In genomic region chr10:100006241-100006886, GRCh38 we compare ENCODE assay signal across 8 cellular contexts. TPM values are rescaled to one million over a fixed set of nuclear protein-coding genes. Genes with fewer than 3 reads are reported as not detected.
A peak's percentile ranks its signal among the peaks of the same experiment; 100 is the strongest.
DNase-seq lines count a peak whose midpoint lies in the region; ATAC-seq and TF ChIP-seq lines count a peak whose summit lies in the region.

No MANE protein-coding gene starts in this region.

- H3K36me3 ChIP-seq in gastroesophageal sphincter (no peaks in the 10 kb centered on the region), HAP-1 (replicated peaks) (no peaks in the 10 kb centered on the region)
- H3K36me3 ChIP-seq in effector memory CD4-positive, alpha-beta T cell (ENCODE audit: control insufficient read depth, insufficient read depth, low read length): no peaks in the 10 kb centered on the region

- H3K27ac ChIP-seq in gastroesophageal sphincter: peak overlapping the region; percentile 76 to 94 (median 90)
- no peak overlapping the region for H3K27ac ChIP-seq in effector memory CD4-positive, alpha-beta T cell (ENCODE audit: insufficient read depth, low read length, poor library complexity, severe bottlenecking)

- peaks cover 56% of the 10 kb centered on the region for H3K4me1 Mint-ChIP-seq in stimulated activated naive CD8-positive, alpha-beta T cell treated with anti-CD3 and anti-CD28 coated beads, Interleukin-15, Interleukin-2, amounts not matched to agents 100 ng/mL and 50 ng/mL, for 24 hours (ENCODE audit: low read depth)

- no peaks in the 10 kb centered on the region for H3K9me3 Mint-ChIP-seq in stimulated activated naive CD8-positive, alpha-beta T cell treated with anti-CD3 and anti-CD28 coated beads, Interleukin-15, Interleukin-2, amounts not matched to agents 100 ng/mL and 50 ng/mL, for 24 hours

- WGBS in gastroesophageal sphincter (ENCODE audit: low coverage in 1 of 2), 2 donors: 8 to 21% methylated on average over 1 to 4 of the region's 4 CpGs

- H3K4me3 Mint-ChIP-seq in stimulated activated naive CD8-positive, alpha-beta T cell treated with anti-CD3 and anti-CD28 coated beads, Interleukin-15, Interleukin-2, amounts not matched to agents 100 ng/mL and 50 ng/mL, for 24 hours: peak overlapping the region; percentile 52

- no peak overlapping the region for H3K4me3 ChIP-seq in gastroesophageal sphincter
- no peak overlapping the region for H3K4me3 ChIP-seq in effector memory CD4-positive, alpha-beta T cell (ENCODE audit: insufficient read depth, low read depth, low read length, poor library complexity, severe bottlenecking)
- H3K4me3 ChIP-seq in HAP-1: no peak overlapping the region

- no peak for TF ChIP-seq POLR2A in gastroesophageal sphincter (IDR thresholded peaks at IDR 0.05)

- H3K27me3 ChIP-seq in gastroesophageal sphincter: no peaks in the 10 kb centered on the region
- no peaks in the 10 kb centered on the region for H3K27me3 ChIP-seq in effector memory CD4-positive, alpha-beta T cell (replicated peaks; ENCODE audit: control insufficient read depth, insufficient read depth, low read length, poor library complexity, severe bottlenecking)
- no peaks in the 10 kb centered on the region for H3K27me3 ChIP-seq in HAP-1 (ENCODE audit: low read depth)

- TF ChIP-seq EP300 in gastroesophageal sphincter (IDR thresholded peaks at IDR 0.05): no peak

- DNase-seq in 8988T (peak; percentile 58), GM13977 (ENCODE audit: low spot score) (peak; percentile 74), SW 1271 (lab: John Stamatoyannopoulos, UW) (peak; percentile 56 to 89), GOT3 (lab: John Stamatoyannopoulos, UW) (no peak), HAP-1 (ENCODE audit: low spot score in 2 of 2) (no peak)
- no peak for DNase-seq in effector memory CD4-positive, alpha-beta T cell

- no peaks in the 10 kb centered on the region for H3K36me3 Mint-ChIP-seq in stimulated activated naive CD8-positive, alpha-beta T cell treated with anti-CD3 and anti-CD28 coated beads, Interleukin-15, Interleukin-2, amounts not matched to agents 100 ng/mL and 50 ng/mL, for 24 hours (ENCODE audit: low read depth)

- no peaks in the 10 kb centered on the region for H3K9me3 ChIP-seq in gastroesophageal sphincter
- H3K9me3 ChIP-seq in effector memory CD4-positive, alpha-beta T cell (ENCODE audit: control insufficient read depth, low read length): no peaks in the 10 kb centered on the region
- H3K9me3 ChIP-seq in HAP-1: no peaks in the 10 kb centered on the region; the same call in 1 of the 2 replicates

- peaks cover 4% of the 10 kb centered on the region for H3K27me3 Mint-ChIP-seq in stimulated activated naive CD8-positive, alpha-beta T cell treated with anti-CD3 and anti-CD28 coated beads, Interleukin-15, Interleukin-2, amounts not matched to agents 100 ng/mL and 50 ng/mL, for 24 hours

- H3K4me1 ChIP-seq in gastroesophageal sphincter (peaks cover 0 to 84% (median 42%) of the 10 kb centered on the region in 3 donors), HAP-1 (peaks cover 34% of the 10 kb centered on the region)
- peaks cover 10% of the 10 kb centered on the region for H3K4me1 ChIP-seq in effector memory CD4-positive, alpha-beta T cell (ENCODE audit: control insufficient read depth, insufficient read depth, low read length, poor library complexity, severe bottlenecking)

- in situ Hi-C loops in GM13977 (cut with MboI; ENCODE audit: low pct_unique_long_range_greater_than_20kb, low sequenced_read_pairs, unreplicated experiment): no loop called here
- in situ Hi-C loops in HAP-1 (cut with MboI; ENCODE audit: low sequenced_read_pairs): loop anchor here (10.0 kb wide), 1 partner anchor 92 kb away; no protein-coding TSS in a partner anchor

- peak overlapping the region; percentile 78 for H3K27ac Mint-ChIP-seq in stimulated activated naive CD8-positive, alpha-beta T cell treated with anti-CD3 and anti-CD28 coated beads, Interleukin-15, Interleukin-2, amounts not matched to agents 100 ng/mL and 50 ng/mL, for 24 hours

- no peak for TF ChIP-seq CTCF in GM13977 (IDR thresholded peaks at IDR 0.05; ENCODE audit: extremely low read depth, insufficient read depth, missing control alignments)
- no peak for TF ChIP-seq CTCF in gastroesophageal sphincter (IDR thresholded peaks at IDR 0.05)

- peak; percentile 48 for ATAC-seq in gastroesophageal sphincter

RNA-seq across cellular contexts. Expression of gene DNMBP, which starts 3.4 kb away (rescaled TPM):
- total RNA-seq in gastroesophageal sphincter: 10 to 100 TPM; 17.9 to 37.6 (median 20.6) TPM

Comparison
In these comparisons a context has a peak if more than half of its experiments do, and no peak if none do; other contexts are left out.
1. DNase-seq: peak in 8988T (single experiment), GM13977 (single experiment) and SW 1271 (2 of 2); none in effector memory CD4-positive, alpha-beta T cell (0 of 3), GOT3 (single experiment) and HAP-1 (0 of 2).